8 cellular contexts compared by ENCODE assay signal in the genomic region with DNA sequence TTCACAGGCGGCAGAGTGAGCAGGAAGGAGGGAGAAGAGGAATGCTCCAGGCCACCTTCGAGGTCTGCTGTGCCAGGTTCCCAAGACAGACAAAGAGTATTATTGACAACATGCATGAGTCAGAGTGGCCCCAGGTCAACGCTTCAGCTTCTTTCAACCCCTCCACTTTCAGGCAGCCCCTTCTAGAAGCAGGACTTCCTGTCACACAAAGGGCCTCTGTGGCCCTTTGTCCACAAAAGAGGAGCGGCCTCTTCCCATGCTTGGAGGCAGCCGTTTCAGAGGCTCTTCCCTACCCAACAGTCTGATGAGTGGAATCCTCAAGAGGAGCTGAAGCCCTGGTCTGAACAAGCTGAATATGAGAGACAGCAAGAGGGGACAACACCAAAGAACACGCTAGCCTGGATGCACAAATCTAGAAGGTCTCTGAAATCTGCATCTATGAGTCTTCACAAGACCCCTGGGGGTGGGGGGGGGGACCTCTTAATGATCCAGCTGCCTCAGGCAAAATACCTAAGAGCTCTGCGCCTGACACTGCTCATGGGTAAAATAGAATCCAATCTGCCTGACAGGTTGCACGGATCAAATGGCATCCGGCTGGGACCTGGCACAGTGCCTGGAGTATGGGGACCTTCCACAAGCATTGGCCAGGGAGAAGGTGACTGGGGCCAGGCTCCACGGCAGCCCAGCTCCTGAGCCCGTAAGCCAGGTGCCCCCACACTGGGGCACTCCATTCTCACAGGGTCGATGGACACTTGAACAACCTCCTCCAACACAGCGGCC.
DNase-seq lines count a peak whose midpoint lies in the region; ATAC-seq, FAIRE-seq and TF ChIP-seq lines count a peak whose summit lies in the region.
"Had no signal": no experiment of that assay in that cellular context is flagged by ENCODE, and none has a peak within 500 bp of the region (broad histone marks: within the 10 kb centered on the region; RNA-seq: fewer than 3 reads in every experiment).

No MANE protein-coding gene starts in this region.

- peaks cover 97% of the 10 kb centered on the region for H3K79me2 ChIP-seq in hepatocyte

- FAIRE-seq in HTR-8/SVneo (lab: Jason Lieb, UNC), result no peak

- DNase-seq in HTR-8/SVneo (ENCODE audit: insufficient read length, low spot score) (peak; percentile 41), RWPE2 (ENCODE audit: low spot score) (no peak), hepatocyte (ENCODE audit: low spot score) (no peak), testis (peak; percentile 11), 8988T (no peak)
- no peak for DNase-seq in activated effector memory CD4-positive, alpha-beta T cell treated with Interleukin-2 at 50 U/mL for 16 hours
- DNase-seq in activated CD4-positive, alpha-beta memory T cell treated with anti-CD3 and anti-CD28 coated beads, Interleukin-2, amount 10 ng/mL, durations not matched to agents 7 days and 5 days, result no peak
- DNase-seq: T1000 had no signal

- 62% methylated on average over 12 of the region's 13 CpGs for WGBS in hepatocyte (ENCODE audit: low lambda C conversion rate, missing lambda C conversion rate)
- 72 to 84% methylated on average over 7 to 13 of the region's 13 CpGs for WGBS in testis, 2 donors

- H3K4me1 ChIP-seq in RWPE2 (ENCODE audit: insufficient read depth, poor library complexity, severe bottlenecking) (peaks cover 36% of the 10 kb centered on the region), hepatocyte (ENCODE audit: insufficient read depth) (peaks cover 60% of the 10 kb centered on the region), testis (peaks cover 32% of the 10 kb centered on the region)

- H3K27ac Mint-ChIP-seq in activated CD4-positive, alpha-beta memory T cell treated with anti-CD3 and anti-CD28 coated beads, Interleukin-2, amount 10 ng/mL, durations not matched to agents 7 days and 5 days, result no peak overlapping the region

- peak; percentile 65 for ATAC-seq in RWPE2 (ENCODE audit: low read depth)

- no peak overlapping the region for H2AFZ ChIP-seq in hepatocyte

- no peaks in the 10 kb centered on the region for H3K27me3 ChIP-seq in RWPE2 (ENCODE audit: insufficient read depth, poor library complexity, severe bottlenecking)
- no peaks in the 10 kb centered on the region for H3K27me3 ChIP-seq in hepatocyte
- H3K27me3 ChIP-seq in testis, result no peaks in the 10 kb centered on the region

- H3K9me3 ChIP-seq in RWPE2 (ENCODE audit: severe bottlenecking) (no peaks in the 10 kb centered on the region), hepatocyte (ENCODE audit: low read depth) (no peaks in the 10 kb centered on the region), testis (no peaks in the 10 kb centered on the region)

- no peak overlapping the region for H3K4me2 ChIP-seq in hepatocyte

- H3K36me3 Mint-ChIP-seq in activated CD4-positive, alpha-beta memory T cell treated with anti-CD3 and anti-CD28 coated beads, Interleukin-2, amount 10 ng/mL, durations not matched to agents 7 days and 5 days (ENCODE audit: low read depth), result no peaks in the 10 kb centered on the region

- H3K4me3 Mint-ChIP-seq in activated CD4-positive, alpha-beta memory T cell treated with anti-CD3 and anti-CD28 coated beads, Interleukin-2, amount 10 ng/mL, durations not matched to agents 7 days and 5 days, result no peak overlapping the region

- TF ChIP-seq CTCF in RWPE2 (IDR thresholded peaks at IDR 0.05; ENCODE audit: poor library complexity, severe bottlenecking) (no peak), hepatocyte (IDR thresholded peaks at IDR 0.05; ENCODE audit: poor library complexity) (no peak), testis (IDR thresholded peaks at IDR 0.05) (no peak)

- POLR2A ChIA-PET in activated CD4-positive, alpha-beta memory T cell treated with anti-CD3 and anti-CD28 coated beads, Interleukin-2, amount 10 ng/mL, durations not matched to agents 7 days and 5 days (lab: Charles Lee), result no interaction called here

- TF ChIP-seq POLR2A in testis (IDR thresholded peaks at IDR 0.05), result no peak

- H4K20me1 ChIP-seq in hepatocyte (ENCODE audit: insufficient read depth, poor library complexity, severe bottlenecking), result peaks cover 16% of the 10 kb centered on the region

- H3K4me1 Mint-ChIP-seq in activated CD4-positive, alpha-beta memory T cell treated with anti-CD3 and anti-CD28 coated beads, Interleukin-2, amount 10 ng/mL, durations not matched to agents 7 days and 5 days, result peaks cover 33% of the 10 kb centered on the region

- no peaks in the 10 kb centered on the region for H3K9me2 ChIP-seq in hepatocyte (replicated peaks; ENCODE audit: insufficient read depth)

- H3K27me3 Mint-ChIP-seq in activated CD4-positive, alpha-beta memory T cell treated with anti-CD3 and anti-CD28 coated beads, Interleukin-2, amount 10 ng/mL, durations not matched to agents 7 days and 5 days, result no peaks in the 10 kb centered on the region

- CTCF ChIA-PET in activated CD4-positive, alpha-beta memory T cell treated with anti-CD3 and anti-CD28 coated beads, Interleukin-2, amount 10 ng/mL, durations not matched to agents 7 days and 5 days (lab: Charles Lee), result no interaction called here

- H3K4me3 ChIP-seq in RWPE2 (ENCODE audit: severe bottlenecking) (no peak overlapping the region), hepatocyte (no peak overlapping the region), testis (no peak overlapping the region)

- no peaks in the 10 kb centered on the region for H3K9me3 Mint-ChIP-seq in activated CD4-positive, alpha-beta memory T cell treated with anti-CD3 and anti-CD28 coated beads, Interleukin-2, amount 10 ng/mL, durations not matched to agents 7 days and 5 days

- H3K36me3 ChIP-seq in RWPE2 (ENCODE audit: low read depth) (0 out of 2 replicates have a peak, but pooled peaks cover 3% of the 10 kb centered on the region), hepatocyte (replicated peaks; ENCODE audit: insufficient read depth, low read depth) (no peaks in the 10 kb centered on the region), testis (ENCODE audit: low read depth, missing control alignments) (no peaks in the 10 kb centered on the region)

- H3K27ac ChIP-seq in RWPE2 (ENCODE audit: poor library complexity, severe bottlenecking) (peak overlapping the region; percentile 44), hepatocyte (peak overlapping the region; percentile 78), testis (no peak overlapping the region)

- intact Hi-C loops in testis (cut with DNase I; ENCODE audit: low total_unique reads), result no loop called here

Comparison
In these comparisons a context has a peak if more than half of its experiments do, and no peak if none do; other contexts are left out.
1. DNase-seq: peak in HTR-8/SVneo (single experiment) and testis (single experiment); none in RWPE2 (single experiment), hepatocyte (single experiment), activated effector memory CD4-positive, alpha-beta T cell treated with Interleukin-2 at 50 U/mL for 16 hours (single experiment), activated CD4-positive, alpha-beta memory T cell treated with anti-CD3 and anti-CD28 coated beads, Interleukin-2, amount 10 ng/mL, durations not matched to agents 7 days and 5 days (single experiment) and 8988T (single experiment).
2. H3K27ac ChIP-seq: peak in RWPE2 (single experiment) and hepatocyte (single experiment); none in testis (0 of 2).